Comparison of ENCODE assay signal across 8 cellular contexts in the genomic region with DNA sequence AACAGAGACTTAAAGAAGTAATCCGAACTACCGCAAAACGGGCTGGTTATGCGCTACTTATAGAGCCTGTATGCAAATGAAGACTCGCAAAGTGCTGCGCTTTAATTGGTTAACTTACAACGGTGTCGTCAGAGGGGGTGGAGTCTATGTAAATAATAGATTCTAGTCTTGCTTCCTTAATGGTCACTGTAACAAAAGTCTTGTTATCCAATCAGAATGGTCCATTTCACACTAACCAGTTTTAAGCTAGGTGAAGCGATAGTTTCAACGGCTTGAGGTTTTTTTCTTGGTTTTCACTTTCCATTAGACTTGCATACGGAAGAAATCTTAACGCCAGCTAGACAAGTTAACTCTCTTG.
A peak's percentile ranks its signal among the peaks of the same experiment; 100 is the strongest.
DNase-seq lines count a peak whose midpoint lies in the region; ATAC-seq, FAIRE-seq and TF ChIP-seq lines count a peak whose summit lies in the region.
"Not testable (repeated sequence)": the region's sequence is repeated elsewhere in the genome, so short reads cannot be mapped to it uniquely, and the experiment has no call there.

No MANE protein-coding gene starts in this region.

- not testable (repeated sequence) for H2AFZ ChIP-seq in fibroblast of lung (ENCODE audit: low read length)

- peak overlapping the region; percentile 51 for H3K4me2 ChIP-seq in fibroblast of lung (ENCODE audit: extremely low read depth, insufficient read depth, low read length)

- not testable (repeated sequence) for H4K20me1 ChIP-seq in fibroblast of lung (ENCODE audit: control insufficient read depth, extremely low read depth, insufficient read depth, low read length)

- peaks cover 13 to 32% (median 14%) of the 10 kb centered on the region in 3 donors for H3K27me3 Mint-ChIP-seq in CD14-positive monocyte (ENCODE audit: low read depth in 3 of 3)
- not testable (repeated sequence) for H3K27me3 Mint-ChIP-seq in immature natural killer cell (ENCODE audit: low read depth in 3 of 3)

- not testable (repeated sequence) for TF ChIP-seq CTCF in CD14-positive monocyte (IDR thresholded peaks at IDR 0.05); breast epithelium (IDR thresholded peaks at IDR 0.05); fibroblast of lung (conservative IDR thresholded peaks at IDR 0.05 in 1 of 2, IDR thresholded peaks at IDR 0.05 in 1 of 2; ENCODE audit: low read depth in 1 of 2, low read length in 2 of 2); pancreas (IDR thresholded peaks at IDR 0.05); thoracic aorta (IDR thresholded peaks at IDR 0.05)

- 0 to 1% methylated on average over 7 to 8 of the region's 12 CpGs for WGBS in pancreas, 2 donors

- not testable (repeated sequence) for H3K36me3 Mint-ChIP-seq in CD14-positive monocyte, immature natural killer cell

- H3K4me3 Mint-ChIP-seq in CD14-positive monocyte = peak overlapping the region; percentile 73 to 83
- H3K4me3 Mint-ChIP-seq in immature natural killer cell = peak overlapping the region in 1 of 5 donors; percentile 69

- not testable (repeated sequence) for H3K9ac ChIP-seq in fibroblast of lung (ENCODE audit: insufficient read depth, low read length)

- H3K9me3 Mint-ChIP-seq in CD14-positive monocyte = peaks cover 0 to 13% (median 4%) of the 10 kb centered on the region in 7 donors
- H3K9me3 Mint-ChIP-seq in immature natural killer cell = not testable (repeated sequence)

- H3K27ac Mint-ChIP-seq in CD14-positive monocyte = peak overlapping the region in 2 of 7 donors; percentile 81 to 88
- peak overlapping the region in 1 of 6 donors; percentile 22 for H3K27ac Mint-ChIP-seq in immature natural killer cell

- not testable (repeated sequence) for TF ChIP-seq POLR2A in breast epithelium (IDR thresholded peaks at IDR 0.05)

- FAIRE-seq in pancreas (lab: Jason Lieb, UNC) = peak; percentile 96

- ATAC-seq in HG03354 (IDR thresholded peaks at IDR 0.05; ENCODE audit: poor library complexity, severe bottlenecking, unreplicated experiment) (peak; percentile 73), pancreas (peak; percentile 93 to 97 (median 96)), thoracic aorta (ENCODE audit: insufficient number of reproducible peaks, low FRiP score, low read depth) (peak; percentile 100)
- peak; percentile 64 to 79 for ATAC-seq in activated CD4-positive, CD25-positive, alpha-beta regulatory T cell treated with anti-CD3 and anti-CD28 coated beads, Interleukin-2, amount 50 U/mL, for 24 hours

- peak overlapping the region; percentile 28 to 71 (median 48) for H3K4me3 ChIP-seq in breast epithelium
- peak overlapping the region in 3 of 4 experiments; percentile 35 to 67 (median 53) for H3K4me3 ChIP-seq in fibroblast of lung (replicated peaks in 1 of 4; ENCODE audit: control extremely low read depth in 1 of 4, insufficient read depth in 1 of 4, low read depth in 3 of 4, low read length in 4 of 4)
- H3K4me3 ChIP-seq in pancreas = peak overlapping the region in 3 of 4 donors; percentile 19 to 36 (median 32)
- peak overlapping the region; percentile 77 for H3K4me3 ChIP-seq in thoracic aorta

- H3K27ac ChIP-seq in breast epithelium = peak overlapping the region in 1 of 2 donors; percentile 63
- H3K27ac ChIP-seq in fibroblast of lung (ENCODE audit: insufficient read depth, low read length) = peak overlapping the region; percentile 43
- peak overlapping the region in 1 of 4 donors; percentile 58 for H3K27ac ChIP-seq in pancreas
- H3K27ac ChIP-seq in thoracic aorta = peak overlapping the region in 1 of 2 donors; percentile 84

- H3K79me2 ChIP-seq in fibroblast of lung (ENCODE audit: control insufficient read depth, insufficient read depth, low read length) = not testable (repeated sequence)

- H3K9me3 ChIP-seq in breast epithelium; fibroblast of lung (ENCODE audit: control insufficient read depth, insufficient read depth, low read depth, low read length); pancreas; thoracic aorta: not testable (repeated sequence)

- not testable (repeated sequence) for H3K27me3 ChIP-seq in breast epithelium; fibroblast of lung (ENCODE audit: control insufficient read depth, insufficient read depth, low read length); pancreas; thoracic aorta (replicated peaks; ENCODE audit: insufficient read depth)

- intact Hi-C loops in CD14-positive monocyte (cut with micrococcal nuclease); breast epithelium (cut with DNase I; ENCODE audit: low total_unique reads); pancreas (cut with DNase I): not testable (repeated sequence)

- H3K36me3 ChIP-seq in breast epithelium; fibroblast of lung (ENCODE audit: control insufficient read depth, insufficient read depth, low read length); pancreas; thoracic aorta: not testable (repeated sequence)

- not testable (repeated sequence) for DNase-seq in CD14-positive monocyte (ENCODE audit: low spot score); breast epithelium (ENCODE audit: low spot score in 2 of 2); fibroblast of lung (ENCODE audit: low read depth in 2 of 2); pancreas; thoracic aorta (ENCODE audit: low spot score)
- peak; percentile 0 to 8 (median 5) for DNase-seq in immature natural killer cell

- not testable (repeated sequence) for H3K4me1 Mint-ChIP-seq in CD14-positive monocyte, immature natural killer cell

- H3K4me1 ChIP-seq in breast epithelium; fibroblast of lung (ENCODE audit: control insufficient read depth, extremely low read depth, insufficient read depth, low read length); pancreas; thoracic aorta (ENCODE audit: control insufficient read depth in 1 of 2, low read depth in 2 of 2): not testable (repeated sequence)
